ENCODE assay signal across 8 cellular contexts in the genomic region with DNA sequence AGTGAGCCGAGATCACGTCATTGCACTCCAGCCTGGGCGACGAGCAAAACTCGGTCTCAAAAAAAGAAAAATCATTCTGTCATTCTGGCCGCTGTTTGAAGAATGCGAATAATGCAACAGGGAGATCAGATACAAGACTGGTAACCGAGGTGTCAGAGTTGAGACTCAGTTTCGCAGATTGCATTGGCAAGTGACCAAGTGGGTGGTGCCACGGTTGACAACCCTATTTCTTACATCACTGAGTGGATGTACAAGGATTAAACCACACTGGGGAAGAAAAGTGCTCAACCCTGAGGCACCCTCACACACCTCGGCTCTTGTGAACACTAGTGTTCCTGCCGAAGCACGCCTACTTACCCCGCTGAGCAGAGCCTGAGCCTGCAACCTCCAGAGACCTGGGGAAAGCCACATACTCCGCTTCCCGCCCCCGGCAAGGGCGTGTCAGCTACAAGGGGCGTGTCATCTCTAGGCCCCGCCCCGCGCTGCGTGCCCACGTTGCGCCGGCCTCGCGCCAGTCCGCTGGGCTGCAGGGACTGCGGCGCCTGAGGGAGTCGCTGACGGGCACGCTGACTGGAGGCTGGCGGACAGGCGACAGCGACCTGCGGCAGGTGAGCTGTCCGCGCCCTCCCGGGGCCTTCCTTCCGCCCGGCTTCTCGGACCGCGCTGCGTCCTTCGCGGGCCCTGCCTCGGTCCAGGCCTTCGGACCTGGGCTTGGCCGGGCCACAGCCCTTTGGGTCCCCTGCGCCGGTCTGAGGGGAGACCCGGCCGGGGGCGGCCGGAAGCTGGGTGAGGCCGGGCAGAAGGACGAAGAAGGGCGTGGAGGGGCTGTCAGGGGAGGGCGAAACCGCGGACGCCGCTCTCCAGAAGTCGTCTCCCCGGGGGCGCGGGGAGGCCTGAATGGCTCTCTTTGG. TPM values are rescaled to one million over a fixed set of nuclear protein-coding genes. Genes with fewer than 3 reads are reported as not detected.
DNase-seq lines count a peak whose midpoint lies in the region; ATAC-seq lines count a peak whose summit lies in the region.

TSS of gene HMOX2 (plus strand) at position 519 of the 911 bp plus-strand sequence. CDS start 29,127 bp downstream, outside the sequence.

- peak; percentile 73 for ATAC-seq in HG03460 (IDR thresholded peaks at IDR 0.05; ENCODE audit: unreplicated experiment)
- ATAC-seq in left lobe of liver = peak; percentile 92

- peak within 1 kb of the TSS; percentile 80 to 98 (median 95) for H3K4me2 ChIP-seq in BLaER1 treated with 17β-estradiol and CSF1 and Interleukin-3, amounts not matched to agents 10 nM and 100 nM

- POLR2A ChIA-PET in activated CD4-positive, alpha-beta T cell treated with anti-CD3 and anti-CD28 coated beads, Interleukin-2, amount 10 ng/mL, durations not matched to agents 7 days and 5 days (lab: Charles Lee) = interaction anchor here (0.6 to 0.7 kb wide), 2 partner anchors 10 to 11 kb away, joined by 3 read pairs; no protein-coding TSS in a partner anchor

- H4K20me1 ChIP-seq in BLaER1 treated with 17β-estradiol and CSF1 and Interleukin-3, amounts not matched to agents 10 nM and 100 nM = peaks cover 11 to 48% (median 35%) of the 10 kb centered on the region in 11 experiments; a peak in 17 of 22 replicates

- peak within 1 kb of the TSS; percentile 81 to 92 (median 90) for H3K9ac ChIP-seq in BLaER1 treated with 17β-estradiol and CSF1 and Interleukin-3, amounts not matched to agents 10 nM and 100 nM

- H3K36me3 ChIP-seq in BLaER1 treated with 17β-estradiol and CSF1 and Interleukin-3, amounts not matched to agents 10 nM and 100 nM = peaks cover 0 to 25% (median 4%) of the 10 kb centered on the region in 11 experiments; a peak in 9 of 22 replicates

- H3K36me3 Mint-ChIP-seq in activated CD4-positive, alpha-beta T cell treated with anti-CD3 and anti-CD28 coated beads, Interleukin-2, amount 10 ng/mL, durations not matched to agents 7 days and 5 days (ENCODE audit: low read depth) = peaks cover 17% of the 10 kb centered on the region

- H3K9me3 Mint-ChIP-seq in activated CD4-positive, alpha-beta T cell treated with anti-CD3 and anti-CD28 coated beads, Interleukin-2, amount 10 ng/mL, durations not matched to agents 7 days and 5 days = no peaks in the 10 kb centered on the region

- peaks cover 47 to 56% (median 52%) of the 10 kb centered on the region in 10 experiments for H3K4me1 ChIP-seq in BLaER1 treated with 17β-estradiol and CSF1 and Interleukin-3, amounts not matched to agents 10 nM and 100 nM

- peak within 1 kb of the TSS; percentile 67 to 93 (median 90) for H3K27ac ChIP-seq in BLaER1 treated with 17β-estradiol and CSF1 and Interleukin-3, amounts not matched to agents 10 nM and 100 nM

- H3K9me3 ChIP-seq in BLaER1 treated with 17β-estradiol and CSF1 and Interleukin-3, amounts not matched to agents 10 nM and 100 nM (replicated peaks in 1 of 11) = peaks cover 0 to 10% (median 0%) of the 10 kb centered on the region in 11 experiments; a peak in 3 of 22 replicates

- CTCF ChIA-PET in activated CD4-positive, alpha-beta T cell treated with anti-CD3 and anti-CD28 coated beads, Interleukin-2, amount 10 ng/mL, durations not matched to agents 7 days and 5 days (lab: Charles Lee) = interaction anchor here (0.8 to 4.8 kb wide), 13 partner anchors 10 to 157 kb away, joined by 3 to 42 read pairs (median 5); no protein-coding TSS in a partner anchor

- peak within 1 kb of the TSS; percentile 90 for H3K27ac Mint-ChIP-seq in activated CD4-positive, alpha-beta T cell treated with anti-CD3 and anti-CD28 coated beads, Interleukin-2, amount 10 ng/mL, durations not matched to agents 7 days and 5 days

- peak within 1 kb of the TSS; percentile 94 for H3K4me3 Mint-ChIP-seq in activated CD4-positive, alpha-beta T cell treated with anti-CD3 and anti-CD28 coated beads, Interleukin-2, amount 10 ng/mL, durations not matched to agents 7 days and 5 days

- DNase-seq in GM19240 (ENCODE audit: insufficient read length, low spot score) (peak; percentile 90), NCI-H526 treated with DMSO at 0.1 percent for 48 hours (lab: John Stamatoyannopoulos, UW) (peak; percentile 59), cortex of kidney (lab: John Stamatoyannopoulos, UW) (peak; percentile 47), left lobe of liver (ENCODE audit: low spot score) (peak; percentile 97)
- peak; percentile 92 for DNase-seq in activated CD4-positive, alpha-beta T cell treated with anti-CD3 and anti-CD28 coated beads, Interleukin-2, amount 10 ng/mL, durations not matched to agents 7 days and 5 days
- DNase-seq in stimulated activated CD4-positive, alpha-beta T cell treated with anti-CD3 and anti-CD28 coated beads, Interleukin-2, amount 100 ng/mL, for 48 hours = peak; percentile 94 to 96

- H3K27me3 ChIP-seq in BLaER1 treated with 17β-estradiol and CSF1 and Interleukin-3, amounts not matched to agents 10 nM and 100 nM = no peaks in the 10 kb centered on the region

- H3K4me1 Mint-ChIP-seq in activated CD4-positive, alpha-beta T cell treated with anti-CD3 and anti-CD28 coated beads, Interleukin-2, amount 10 ng/mL, durations not matched to agents 7 days and 5 days = peaks cover 40% of the 10 kb centered on the region

- peak within 1 kb of the TSS; percentile 83 to 99 (median 90) for H3K4me3 ChIP-seq in BLaER1 treated with 17β-estradiol and CSF1 and Interleukin-3, amounts not matched to agents 10 nM and 100 nM

- H3K27me3 Mint-ChIP-seq in activated CD4-positive, alpha-beta T cell treated with anti-CD3 and anti-CD28 coated beads, Interleukin-2, amount 10 ng/mL, durations not matched to agents 7 days and 5 days = no peaks in the 10 kb centered on the region

RNA-seq across cellular contexts. Expression of gene HMOX2, which starts in this region (rescaled TPM):
- total RNA-seq in activated CD4-positive, alpha-beta T cell treated with anti-CD3 and anti-CD28 coated beads, Interleukin-2, amount 10 ng/mL, durations not matched to agents 7 days and 5 days = 100 to 1,000 TPM in 1 of 2 experiments, 10 to 100 TPM in 1; 86.3 to 107 TPM
- 44.9 TPM for total RNA-seq in left lobe of liver

Comparison
In these comparisons a context has a peak if more than half of its experiments do, and no peak if none do; other contexts are left out.
1. Peak in every context shown above with its lines: DNase-seq, ATAC-seq, H3K4me3 ChIP-seq and H3K27ac ChIP-seq.
2. DNase-seq: peak in every context shown above with its lines; median percentile 97 in left lobe of liver; 95 in stimulated activated CD4-positive, alpha-beta T cell treated with anti-CD3 and anti-CD28 coated beads, Interleukin-2, amount 100 ng/mL, for 48 hours; 92 in activated CD4-positive, alpha-beta T cell treated with anti-CD3 and anti-CD28 coated beads, Interleukin-2, amount 10 ng/mL, durations not matched to agents 7 days and 5 days; 90 in GM19240; 59 in NCI-H526 treated with DMSO at 0.1 percent for 48 hours; 47 in cortex of kidney.